ENCODE assay signal across 1 cellular context in genomic region chr2:96866149-96866548, GRCh38.
TF ChIP-seq lines count a peak whose summit lies in the region.

No MANE protein-coding gene starts in this region.

TF ChIP-seq in IMR-90, 13 proteins besides CTCF, POLR2A, EP300 and RAD21:
- TF ChIP-seq RCOR1 (IDR thresholded peaks at IDR 0.05; ENCODE audit: insufficient replicate concordance, low read length) (no peak), NFE2L2 (IDR thresholded peaks at IDR 0.05; ENCODE audit: low read depth, low read length) (no peak), SMC3 (IDR thresholded peaks at IDR 0.05; ENCODE audit: low read depth, low read length) (no peak), CEBPB (IDR thresholded peaks at IDR 0.05; ENCODE audit: low read depth, low read length) (no peak), MAZ (IDR thresholded peaks at IDR 0.05; ENCODE audit: borderline replicate concordance, low read depth, low read length) (no peak), BHLHE40 (IDR thresholded peaks at IDR 0.05; ENCODE audit: low read depth, low read length) (no peak), FOS (IDR thresholded peaks at IDR 0.05; ENCODE audit: low read depth, low read length) (no peak)
- TF ChIP-seq, protein P1, sequence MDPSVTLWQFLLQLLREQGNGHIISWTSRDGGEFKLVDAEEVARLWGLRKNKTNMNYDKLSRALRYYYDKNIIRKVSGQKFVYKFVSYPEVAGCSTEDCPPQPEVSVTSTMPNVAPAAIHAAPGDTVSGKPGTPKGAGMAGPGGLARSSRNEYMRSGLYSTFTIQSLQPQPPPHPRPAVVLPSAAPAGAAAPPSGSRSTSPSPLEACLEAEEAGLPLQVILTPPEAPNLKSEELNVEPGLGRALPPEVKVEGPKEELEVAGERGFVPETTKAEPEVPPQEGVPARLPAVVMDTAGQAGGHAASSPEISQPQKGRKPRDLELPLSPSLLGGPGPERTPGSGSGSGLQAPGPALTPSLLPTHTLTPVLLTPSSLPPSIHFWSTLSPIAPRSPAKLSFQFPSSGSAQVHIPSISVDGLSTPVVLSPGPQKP (IDR thresholded peaks at IDR 0.05; ENCODE audit: borderline replicate concordance, low read depth, low read length) = no peak
